ENCODE assay signal across 30 cellular contexts in genomic region chr16:84093879-84094270, GRCh38. TPM values are rescaled to one million over a fixed set of nuclear protein-coding genes. Genes with fewer than 3 reads are reported as not detected.
"Had no signal": no experiment of that assay in that cellular context is flagged by ENCODE, and none has a peak within 500 bp of the region (broad histone marks: within the 10 kb centered on the region; RNA-seq: fewer than 3 reads in every experiment).

No MANE protein-coding gene starts in this region.

- H3K9me3 Mint-ChIP-seq: activated naive CD4-positive, alpha-beta T cell treated with anti-CD3 and anti-CD28 coated beads, Interleukin-2, amount 10 ng/mL, durations not matched to agents 7 days and 5 days; activated T-cell treated with anti-CD3 and anti-CD28 coated beads, Interleukin-2, amount 50 U/mL, for 24 hours; IgD-negative memory B cell; WTC11 had no signal

- H3K4me3 Mint-ChIP-seq: activated CD8-positive, alpha-beta T cell treated with anti-CD3 and anti-CD28 coated beads, Interleukin-2, amount 10 ng/mL, durations not matched to agents 7 days and 5 days; activated naive CD4-positive, alpha-beta T cell treated with anti-CD3 and anti-CD28 coated beads, Interleukin-2, amount 10 ng/mL, durations not matched to agents 7 days and 5 days; activated T-cell treated with anti-CD3 and anti-CD28 coated beads, Interleukin-2, amount 50 U/mL, for 24 hours; IgD-negative memory B cell; WTC11 had no signal

- H3K27me3 Mint-ChIP-seq: activated naive CD4-positive, alpha-beta T cell treated with anti-CD3 and anti-CD28 coated beads, Interleukin-2, amount 10 ng/mL, durations not matched to agents 7 days and 5 days; activated T-cell treated with anti-CD3 and anti-CD28 coated beads, Interleukin-2, amount 50 U/mL, for 24 hours; IgD-negative memory B cell had no signal

- H3K9me3 ChIP-seq: breast epithelium, Peyer's patch, SJCRH30, SK-N-SH had no signal

- DNase-seq: activated CD4-positive, alpha-beta T cell treated with anti-CD3 and anti-CD28 coated beads for 48 hours; activated CD4-positive, alpha-beta T cell treated with anti-CD3 and anti-CD28 coated beads, Interleukin-2, amount 50 U/mL, for 4 hours; activated CD4-positive, CD25-positive, alpha-beta regulatory T cell treated with anti-CD3 and anti-CD28 coated beads, Interleukin-2, amount 50 U/mL, for 72 hours; activated CD8-positive, alpha-beta memory T cell treated with anti-CD3 and anti-CD28 coated beads, Interleukin-2, amount 50 U/mL, for 48 hours; activated CD8-positive, alpha-beta T cell treated with anti-CD3 and anti-CD28 coated beads, Interleukin-2, amount 10 ng/mL, durations not matched to agents 7 days and 5 days; activated gamma-delta T cell; activated naive CD4-positive, alpha-beta T cell treated with anti-CD3 and anti-CD28 coated beads, Interleukin-2, amount 10 ng/mL, durations not matched to agents 7 days and 5 days; activated T-cell treated with anti-CD3 and anti-CD28 coated beads, Interleukin-2, amount 50 U/mL, for 24 hours; amygdala; caudate nucleus; KG1; NCI-H1048; NCI-H146; NCI-H187 treated with DMSO at 0.1 percent for 48 hours; NCI-H2081 treated with DMSO at 0.1 percent for 48 hours; NCI-H446; NCI-H526; NCI-H774; Peyer's patch; Right ventricle myocardium superior; SJCRH30; SK-N-SH had no signal

- H3K4me3 ChIP-seq: breast epithelium, Peyer's patch, SJCRH30 had no signal

- H3K27ac Mint-ChIP-seq: activated naive CD4-positive, alpha-beta T cell treated with anti-CD3 and anti-CD28 coated beads, Interleukin-2, amount 10 ng/mL, durations not matched to agents 7 days and 5 days; activated T-cell treated with anti-CD3 and anti-CD28 coated beads, Interleukin-2, amount 50 U/mL, for 24 hours; WTC11 had no signal

- H3K27me3 ChIP-seq: breast epithelium, Peyer's patch, SJCRH30 had no signal

- H3K4me1 Mint-ChIP-seq: WTC11 had no signal

- H3K27ac ChIP-seq: Peyer's patch, RWPE1, SJCRH30 had no signal

- H3K4me1 ChIP-seq: breast epithelium, SJCRH30 had no signal

- H3K36me3 ChIP-seq: SJCRH30 had no signal

- ATAC-seq: activated CD8-positive, alpha-beta T cell treated with anti-CD3 and anti-CD28 coated beads, Interleukin-2, amount 10 ng/mL, durations not matched to agents 7 days and 5 days; WTC11 had no signal

RNA-seq across cellular contexts. Expression of gene DNAAF1, which starts 51.2 kb away (rescaled TPM):
- total RNA-seq: activated CD8-positive, alpha-beta T cell treated with anti-CD3 and anti-CD28 coated beads, Interleukin-2, amount 10 ng/mL, durations not matched to agents 7 days and 5 days; chondrocyte; LHCN-M2; M059J; Peyer's patch; Right ventricle myocardium superior; T-helper 1 cell treated with Interleukin-12 subunit alpha and Interleukin-12 subunit beta and Interleukin-4 antibody, amounts not matched to agents 30 ng/mL and 1 ng/mL, for 36 hours had no signal
- polyA plus RNA-seq: IgD-negative memory B cell had no signal

RNA-seq across cellular contexts. Expression of gene SLC38A8, which starts 51.3 kb away (rescaled TPM):
- total RNA-seq: activated CD8-positive, alpha-beta T cell treated with anti-CD3 and anti-CD28 coated beads, Interleukin-2, amount 10 ng/mL, durations not matched to agents 7 days and 5 days; breast epithelium; chondrocyte; LHCN-M2; Peyer's patch; SJCRH30; T-helper 1 cell treated with Interleukin-12 subunit alpha and Interleukin-12 subunit beta and Interleukin-4 antibody, amounts not matched to agents 30 ng/mL and 1 ng/mL, for 36 hours; WTC11 had no signal
- polyA plus RNA-seq: IgD-negative memory B cell, SK-N-SH had no signal
